10 cellular contexts compared by ENCODE assay signal in the genomic region with DNA sequence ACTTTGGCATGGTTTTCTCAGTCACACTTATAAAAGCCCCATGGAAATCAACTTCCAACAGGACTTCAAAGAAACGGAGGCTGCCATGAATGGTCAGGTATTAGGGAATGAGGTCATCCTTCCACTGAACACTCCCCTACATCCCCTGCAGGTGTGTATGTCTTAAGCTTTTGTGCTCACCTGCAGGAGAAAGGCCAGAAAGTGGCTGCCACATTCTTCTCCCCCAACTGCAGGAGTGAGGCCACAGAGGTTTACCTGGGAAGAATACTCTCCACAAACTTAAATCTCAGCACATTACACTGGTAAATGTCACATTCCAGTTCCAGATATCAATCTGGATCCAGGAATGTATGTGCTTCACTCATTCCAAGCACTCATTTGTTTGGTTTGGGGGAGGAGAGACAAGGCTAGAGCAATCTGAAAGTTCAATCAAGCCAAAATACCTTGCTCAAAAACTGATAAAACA. TPM values are rescaled to one million over a fixed set of nuclear protein-coding genes. Genes with fewer than 3 reads are reported as not detected.
DNase-seq lines count a peak whose midpoint lies in the region; ATAC-seq, FAIRE-seq and TF ChIP-seq lines count a peak whose summit lies in the region.
"Had no signal": no experiment of that assay in that cellular context is flagged by ENCODE, and none has a peak within 500 bp of the region (broad histone marks: within the 10 kb centered on the region; RNA-seq: fewer than 3 reads in every experiment).

No MANE protein-coding gene starts in this region.

- in situ Hi-C loops in HepG2 (cut with HindIII; ENCODE audit: extremely low pct_ligation_motif_present, low pct_unique_long_range_greater_than_20kb) = no loop called here
- in situ Hi-C loops in HAP-1 (cut with MboI; ENCODE audit: low sequenced_read_pairs) = no loop called here

- H3K79me2 ChIP-seq in HepG2 (ENCODE audit: insufficient read depth, low read length) = no peaks in the 10 kb centered on the region

- H3K4me3 Mint-ChIP-seq in activated naive CD8-positive, alpha-beta T cell treated with anti-CD3 and anti-CD28 coated beads, Interleukin-2, amount 50 U/mL, for 24 hours = peak overlapping the region; percentile 24
- H3K4me3 Mint-ChIP-seq: IgD-negative memory B cell had no signal

- H3K36me3 Mint-ChIP-seq in activated naive CD8-positive, alpha-beta T cell treated with anti-CD3 and anti-CD28 coated beads, Interleukin-2, amount 50 U/mL, for 24 hours (ENCODE audit: low read depth) = no peaks in the 10 kb centered on the region
- H3K36me3 Mint-ChIP-seq: IgD-negative memory B cell had no signal

- TF ChIP-seq CTCF in left ventricle myocardium inferior (IDR thresholded peaks at IDR 0.05; ENCODE audit: borderline replicate concordance) (no peak), HepG2 (CRISPR knock-in tag; IDR thresholded peaks at IDR 0.05) (no peak), uterus (IDR thresholded peaks at IDR 0.05) (no peak)

- ATAC-seq in left cardiac atrium (no peak), HepG2 (peak; percentile 38; the same call in 2 of the 3 replicates), HG03521 (IDR thresholded peaks at IDR 0.05; ENCODE audit: unreplicated experiment) (no peak)
- ATAC-seq in activated naive CD8-positive, alpha-beta T cell treated with anti-CD3 and anti-CD28 coated beads, Interleukin-2, amount 50 U/mL, for 24 hours = no peak

- DNase-seq in left ventricle myocardium inferior (no peak), left cardiac atrium (no peak), HepG2 (ENCODE audit: low spot score) (peak; percentile 51), uterus (no peak), H4 (ENCODE audit: low spot score) (no peak), HAP-1 (ENCODE audit: low spot score in 2 of 2) (no peak)
- DNase-seq in activated naive CD8-positive, alpha-beta T cell treated with anti-CD3 and anti-CD28 coated beads, Interleukin-2, amount 50 U/mL, for 24 hours = no peak
- DNase-seq: stimulated activated CD4-positive, alpha-beta T cell treated with anti-CD3 and anti-CD28 coated beads, Interleukin-2, amount 100 ng/mL, for 48 hours had no signal

- no peaks in the 10 kb centered on the region for H3K9me3 Mint-ChIP-seq in activated naive CD8-positive, alpha-beta T cell treated with anti-CD3 and anti-CD28 coated beads, Interleukin-2, amount 50 U/mL, for 24 hours
- H3K9me3 Mint-ChIP-seq: IgD-negative memory B cell had no signal

- no peaks in the 10 kb centered on the region for H3K27me3 Mint-ChIP-seq in activated naive CD8-positive, alpha-beta T cell treated with anti-CD3 and anti-CD28 coated beads, Interleukin-2, amount 50 U/mL, for 24 hours

- H2AFZ ChIP-seq in HepG2 (ENCODE audit: low read length) = no peak overlapping the region

- FAIRE-seq in HepG2 (lab: Jason Lieb, UNC) = no peak

- H3K9me3 ChIP-seq in left ventricle myocardium inferior (replicated peaks) (no peaks in the 10 kb centered on the region), HepG2 (ENCODE audit: low read length) (no peaks in the 10 kb centered on the region), uterus (no peaks in the 10 kb centered on the region), HAP-1 (no peaks in the 10 kb centered on the region)

- no TSS peak for BruUV-seq in HepG2 (replicated peaks; lab: Mats Ljungman, UMichigan)

- CTCF ChIA-PET in HepG2 (lab: Yijun Ruan, JAX; ENCODE audit: low intra/inter-chr PET ratio, low total read pairs) = no interaction called here

- H3K9ac ChIP-seq in HepG2 (ENCODE audit: insufficient read depth, low read depth, low read length) = no peak overlapping the region

- H3K27ac ChIP-seq in left ventricle myocardium inferior (replicated peaks) (peak overlapping the region; percentile 85), HepG2 (ENCODE audit: extremely low read length, insufficient read depth, low read length) (no peak overlapping the region), uterus (peak overlapping the region; percentile 45 to 46)

- H4K20me1 ChIP-seq in HepG2 (ENCODE audit: insufficient read depth, low read length) = no peaks in the 10 kb centered on the region

- POLR2A ChIA-PET in HepG2 (lab: Yijun Ruan, JAX) = no interaction called here

- TF ChIP-seq EP300 in HepG2 (IDR thresholded peaks at IDR 0.05; ENCODE audit: low read depth in 2 of 2, low read length in 2 of 2) (no peak), HepG2 (CRISPR knock-in tag; IDR thresholded peaks at IDR 0.05; ENCODE audit: borderline replicate concordance) (no peak)

- H3K36me3 ChIP-seq in left ventricle myocardium inferior (no peaks in the 10 kb centered on the region), HepG2 (replicated peaks in 1 of 2; ENCODE audit: control insufficient read depth in 1 of 2, insufficient read depth in 2 of 2, low read length in 2 of 2) (no peaks in the 10 kb centered on the region), uterus (no peaks in the 10 kb centered on the region), HAP-1 (replicated peaks) (no peaks in the 10 kb centered on the region)

- peaks cover 73% of the 10 kb centered on the region for H3K4me1 Mint-ChIP-seq in activated naive CD8-positive, alpha-beta T cell treated with anti-CD3 and anti-CD28 coated beads, Interleukin-2, amount 50 U/mL, for 24 hours

- no peak overlapping the region for H3K4me3 ChIP-seq in left ventricle myocardium inferior
- no peak overlapping the region for H3K4me3 ChIP-seq in HepG2 (replicated peaks in 1 of 3; ENCODE audit: insufficient read depth in 1 of 3, low read depth in 2 of 3, low read length in 3 of 3)
- no peak overlapping the region for H3K4me3 ChIP-seq in uterus
- H3K4me3 ChIP-seq in HAP-1 = no peak overlapping the region

- TF ChIP-seq RAD21 in HepG2 (CRISPR knock-in tag; IDR thresholded peaks at IDR 0.05) = no peak

- H3K4me2 ChIP-seq in HepG2 (ENCODE audit: low read depth, low read length) = peak overlapping the region; percentile 32; the same call in 1 of the 2 replicates

- no peak for TF ChIP-seq POLR2A in HepG2 (IDR thresholded peaks at IDR 0.05; ENCODE audit: insufficient read depth in 1 of 2, low read depth in 2 of 2, low read length in 2 of 2)
- no peak for TF ChIP-seq POLR2A in uterus (IDR thresholded peaks at IDR 0.05)

- H3K27me3 ChIP-seq in left ventricle myocardium inferior (ENCODE audit: low read depth) (no peaks in the 10 kb centered on the region), HepG2 (ENCODE audit: control insufficient read depth in 1 of 2, insufficient read depth in 2 of 2, low read length in 2 of 2) (no peaks in the 10 kb centered on the region), uterus (no peaks in the 10 kb centered on the region), HAP-1 (ENCODE audit: low read depth) (no peaks in the 10 kb centered on the region)

- peak overlapping the region; percentile 73 for H3K27ac Mint-ChIP-seq in activated naive CD8-positive, alpha-beta T cell treated with anti-CD3 and anti-CD28 coated beads, Interleukin-2, amount 50 U/mL, for 24 hours
- H3K27ac Mint-ChIP-seq: IgD-negative memory B cell had no signal

- peaks cover 23% of the 10 kb centered on the region for H3K4me1 ChIP-seq in left ventricle myocardium inferior
- H3K4me1 ChIP-seq in HepG2 (ENCODE audit: insufficient read depth, low read length) = peaks cover 21% of the 10 kb centered on the region
- no peaks in the 10 kb centered on the region for H3K4me1 ChIP-seq in uterus
- peaks cover 24% of the 10 kb centered on the region for H3K4me1 ChIP-seq in HAP-1

- intact Hi-C loops in left ventricle myocardium inferior (cut with micrococcal nuclease) = no loop called here
- intact Hi-C loops in left cardiac atrium (cut with DNase I) = no loop called here
- intact Hi-C loops in HepG2 (cut with micrococcal nuclease; ENCODE audit: unreplicated experiment) = no loop called here
- intact Hi-C loops in uterus (cut with DNase I; ENCODE audit: low total_unique reads) = no loop called here

- no CpG with 5 or more reads among the region's 1 CpG for WGBS in HepG2 (ENCODE audit: low lambda C conversion rate)

RNA-seq across cellular contexts. Expression of gene FAM9C, which starts 15.5 kb away (rescaled TPM):
- not detected for total RNA-seq in left ventricle myocardium inferior
- not detected for total RNA-seq in left cardiac atrium
- total RNA-seq in HepG2 (2016; rRNA removed; fragmentation: Illumina TruSeq; extraction: Trizol) = not detected in 2 replicates
- not detected in 2 replicates for total RNA-seq in HepG2 (2016; cell fraction: cytosol; rRNA removed; fragmentation: Illumina TruSeq; extraction: Trizol; ENCODE audit: low read depth)
- not detected in 2 replicates for total RNA-seq in HepG2 (2016; cell fraction: insoluble cytoplasmic fraction; rRNA removed; fragmentation: Illumina TruSeq; extraction: Trizol)
- total RNA-seq in HepG2 (2016; cell fraction: membrane; rRNA removed; fragmentation: Illumina TruSeq; extraction: Trizol) = not detected in 2 replicates
- not detected in 2 replicates for total RNA-seq in HepG2 (2016; cell fraction: nucleus; rRNA removed; fragmentation: Illumina TruSeq; extraction: Trizol)
- polyA plus RNA-seq in HepG2 (2011; rRNA removed) = not detected in 2 replicates
- polyA plus RNA-seq in HepG2 (2011; cell fraction: cytosol; rRNA removed) = not detected in 2 replicates
- polyA plus RNA-seq in HepG2 (2011; cell fraction: nucleus; rRNA removed) = not detected in 2 replicates
- not detected in 2 replicates for polyA plus RNA-seq in HepG2 (2012)
- not detected in 2 replicates for polyA plus RNA-seq in HepG2 (2016; cell fraction: cytosol; fragmentation: Illumina TruSeq; extraction: Trizol; ENCODE audit: low read depth)
- polyA plus RNA-seq in HepG2 (2016; cell fraction: insoluble cytoplasmic fraction; fragmentation: Illumina TruSeq; extraction: Trizol; ENCODE audit: low read depth) = not detected in 2 replicates
- not detected in 2 replicates for polyA plus RNA-seq in HepG2 (2016; cell fraction: membrane; fragmentation: Illumina TruSeq; extraction: Trizol; ENCODE audit: low read depth)
- not detected in 2 replicates for polyA plus RNA-seq in HepG2 (2016; cell fraction: nucleus; fragmentation: Illumina TruSeq; extraction: Trizol; ENCODE audit: insufficient read depth, low read depth)
- polyA minus RNA-seq in HepG2 (2011; rRNA and poly(A)+ RNA removed; ENCODE audit: low replicate concordance) = not detected in 2 replicates
- not detected in 2 replicates for polyA minus RNA-seq in HepG2 (2011; cell fraction: cytosol; rRNA and poly(A)+ RNA removed)
- not detected in 2 replicates for polyA minus RNA-seq in HepG2 (2011; cell fraction: nucleus; rRNA and poly(A)+ RNA removed)
- total RNA-seq in uterus = under 1 TPM in 1 of 4 donors, not detected in 3; 0.07 TPM
- not detected in 2 replicates for total RNA-seq in H4 (2014; rRNA removed; shearing (Covaris generic))
- polyA plus RNA-seq: IgD-negative memory B cell had no signal

RNA-seq across cellular contexts. Expression of gene TMSB4X, which starts 54.0 kb away (rescaled TPM):
- total RNA-seq in left ventricle myocardium inferior (955 TPM), left cardiac atrium (1,000 to 10,000 TPM; 1,546 to 1,715 TPM), HepG2 (2016; rRNA removed; fragmentation: Illumina TruSeq; extraction: Trizol) (10.5 and 15.9 TPM in 2 replicates), uterus (1,000 to 10,000 TPM; 2,867 to 6,849 (median 3,091) TPM)
- 6.0 and 6.1 TPM in 2 replicates for total RNA-seq in HepG2 (2016; cell fraction: cytosol; rRNA removed; fragmentation: Illumina TruSeq; extraction: Trizol; ENCODE audit: low read depth)
- total RNA-seq in HepG2 (2016; cell fraction: insoluble cytoplasmic fraction; rRNA removed; fragmentation: Illumina TruSeq; extraction: Trizol) = 13.6 and 19.1 TPM in 2 replicates
- 8.9 and 9.5 TPM in 2 replicates for total RNA-seq in HepG2 (2016; cell fraction: membrane; rRNA removed; fragmentation: Illumina TruSeq; extraction: Trizol)
- 4.1 and 5.6 TPM in 2 replicates for total RNA-seq in HepG2 (2016; cell fraction: nucleus; rRNA removed; fragmentation: Illumina TruSeq; extraction: Trizol)
- polyA plus RNA-seq in HepG2 (2011; rRNA removed) = 29.6 and 50.7 TPM in 2 replicates
- polyA plus RNA-seq in HepG2 (2011; cell fraction: cytosol; rRNA removed) = 16.3 and 38.0 TPM in 2 replicates
- polyA plus RNA-seq in HepG2 (2011; cell fraction: nucleus; rRNA removed) = 3.7 and 8.2 TPM in 2 replicates
- polyA plus RNA-seq in HepG2 (2012) = 14.4 and 69.9 TPM in 2 replicates
- polyA plus RNA-seq in HepG2 (2016; cell fraction: cytosol; fragmentation: Illumina TruSeq; extraction: Trizol; ENCODE audit: low read depth) = 5.4 and 6.7 TPM in 2 replicates
- polyA plus RNA-seq in HepG2 (2016; cell fraction: insoluble cytoplasmic fraction; fragmentation: Illumina TruSeq; extraction: Trizol; ENCODE audit: low read depth) = 17.5 and 21.0 TPM in 2 replicates
- polyA plus RNA-seq in HepG2 (2016; cell fraction: membrane; fragmentation: Illumina TruSeq; extraction: Trizol; ENCODE audit: low read depth) = 6.6 and 8.1 TPM in 2 replicates
- 7.5 and 7.7 TPM in 2 replicates for polyA plus RNA-seq in HepG2 (2016; cell fraction: nucleus; fragmentation: Illumina TruSeq; extraction: Trizol; ENCODE audit: insufficient read depth, low read depth)
- polyA minus RNA-seq in HepG2 (2011; rRNA and poly(A)+ RNA removed; ENCODE audit: low replicate concordance) = 10.0 and 228 TPM in 2 replicates
- 14.2 and 18.9 TPM in 2 replicates for polyA minus RNA-seq in HepG2 (2011; cell fraction: cytosol; rRNA and poly(A)+ RNA removed)
- 7.5 and 12.3 TPM in 2 replicates for polyA minus RNA-seq in HepG2 (2011; cell fraction: nucleus; rRNA and poly(A)+ RNA removed)
- 6,124 and 7,364 TPM in 2 replicates for total RNA-seq in H4 (2014; rRNA removed; shearing (Covaris generic))

Comparison
In these comparisons a context has a peak if more than half of its experiments do, and no peak if none do; other contexts are left out.
1. RNA of gene TMSB4X, which starts 54.0 kb away (total RNA-seq): 6,124 to 7,364 TPM in H4, 2,867 to 6,849 TPM in uterus, 1,546 to 1,715 TPM in left cardiac atrium and 955 TPM in left ventricle myocardium inferior (single experiment); 4.1 to 19.1 TPM in HepG2; every median in the first group is over 10 times any median in the second.